Comparison of ENCODE assay signal across 1 cellular context in genomic region chr12:57229041-57229633, GRCh38.
TF ChIP-seq lines count a peak whose summit lies in the region.

No MANE protein-coding gene starts in this region.

TF ChIP-seq in SK-N-SH treated with all-trans-retinoic acid at 6 μM for 48 hours, 23 proteins besides CTCF, POLR2A, EP300 and RAD21:
- TF ChIP-seq CSRNP3 (CRISPR knock-in tag; IDR thresholded peaks at IDR 0.05) (no peak), RARB (CRISPR knock-in tag; IDR thresholded peaks at IDR 0.05) (no peak), POU6F1 (CRISPR knock-in tag; IDR thresholded peaks at IDR 0.05; ENCODE audit: borderline replicate concordance, low read depth) (no peak), PATZ1 (CRISPR knock-in tag; IDR thresholded peaks at IDR 0.05; ENCODE audit: borderline replicate concordance) (no peak), ESRRG (CRISPR knock-in tag; IDR thresholded peaks at IDR 0.05) (no peak), ZC3H10 (CRISPR knock-in tag; IDR thresholded peaks at IDR 0.05) (no peak)
